In genomic region chr10:77461636-77462296, GRCh38 we compare ENCODE assay signal across 1 cellular context.
TF ChIP-seq lines count a peak whose summit lies in the region.

No MANE protein-coding gene starts in this region.

TF ChIP-seq in HEK293, 187 proteins besides CTCF, POLR2A, EP300 and RAD21 (continued from another document):
- TF ChIP-seq ZSCAN4 (tag by site-specific recombination; IDR thresholded peaks at IDR 0.05) (peak; percentile 99), ZNF10 (tag by site-specific recombination; IDR thresholded peaks at IDR 0.05) (no peak), ZNF354C (tag by site-specific recombination; IDR thresholded peaks at IDR 0.05; ENCODE audit: borderline replicate concordance, low read depth) (no peak), ZNF518A (tag by site-specific recombination; conservative IDR thresholded peaks at IDR 0.05; ENCODE audit: low read depth) (no peak), ZNF280C (tag by site-specific recombination; IDR thresholded peaks at IDR 0.05) (peak; percentile 85; the same call in 1 of the 2 replicates)
TF ChIP-seq in HEK293: peak in this region for 3.
